In the genomic region with DNA sequence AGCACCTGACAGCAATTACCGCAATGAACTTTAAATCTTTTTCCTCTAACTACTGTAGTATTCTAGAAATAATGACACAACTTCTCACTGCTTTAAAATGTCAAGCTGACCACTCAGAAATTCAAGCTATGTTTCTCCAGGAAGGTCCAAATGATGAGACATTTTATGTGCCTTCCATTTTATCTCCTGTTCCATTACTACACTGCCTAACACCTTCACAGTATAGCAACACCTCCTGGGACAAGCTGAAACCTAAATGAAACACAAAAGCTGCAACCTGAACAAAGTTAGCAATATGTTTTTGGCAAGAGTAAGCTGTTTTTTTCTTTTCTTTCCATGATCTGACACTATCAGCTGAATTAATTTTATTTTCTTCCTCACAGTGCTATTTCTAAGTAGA, we compare ENCODE assay signal across 29 cellular contexts.
A peak's percentile ranks its signal among the peaks of the same experiment; 100 is the strongest.
DNase-seq lines count a peak whose midpoint lies in the region; ATAC-seq and TF ChIP-seq lines count a peak whose summit lies in the region.
"Had no signal": no experiment of that assay in that cellular context is flagged by ENCODE, and none has a peak within 500 bp of the region (broad histone marks: within the 10 kb centered on the region; RNA-seq: fewer than 3 reads in every experiment).

No MANE protein-coding gene starts in this region.

- peaks cover 100% of the 10 kb centered on the region for H3K79me2 ChIP-seq in Loucy (ENCODE audit: insufficient read depth, low read length)

- H3K27me3 ChIP-seq in Loucy (ENCODE audit: insufficient read depth, low read length, poor library complexity, severe bottlenecking) (no peaks in the 10 kb centered on the region), endodermal cell (ENCODE audit: control insufficient read depth, insufficient read depth, low read length, poor library complexity, severe bottlenecking) (no peaks in the 10 kb centered on the region)
- H3K27me3 ChIP-seq: vagina had no signal

- ATAC-seq in stimulated activated naive CD8-positive, alpha-beta T cell treated with anti-CD3 and anti-CD28 coated beads, Interleukin-15, Interleukin-2, amounts not matched to agents 100 U/mL and 50 U/mL, for 24 hours, result peak; percentile 43
- no peak for ATAC-seq in stimulated activated naive CD8-positive, alpha-beta T cell treated with anti-CD3 and anti-CD28 coated beads, Interleukin-15, amount 100 ng/mL, for 72 hours
- ATAC-seq in GM19324 (IDR thresholded peaks at IDR 0.05; ENCODE audit: low FRiP score, unreplicated experiment), result no peak
- ATAC-seq: HepG2; left cardiac atrium; Panc1; stimulated activated naive B cell treated with anti-CD40 and anti-IgM and Interleukin-4, amounts not matched to agents 10 μg/mL and 1 μg/mL and 100 μg/mL, for 72 hours had no signal

- no peaks in the 10 kb centered on the region for H3K9me3 Mint-ChIP-seq in stimulated activated naive CD8-positive, alpha-beta T cell treated with anti-CD3 and anti-CD28 coated beads, Interleukin-15, amount 100 ng/mL, for 72 hours
- no peaks in the 10 kb centered on the region for H3K9me3 Mint-ChIP-seq in endodermal cell

- no peak overlapping the region for H2AFZ ChIP-seq in Loucy (ENCODE audit: low read length)

- H3K4me1 ChIP-seq in Loucy (ENCODE audit: insufficient read depth, low read length, poor library complexity, severe bottlenecking) (peaks cover 84% of the 10 kb centered on the region), endodermal cell (ENCODE audit: control insufficient read depth, insufficient read depth, low read length) (peaks cover 2% of the 10 kb centered on the region)

- peaks cover 83% of the 10 kb centered on the region for H3K36me3 ChIP-seq in Loucy (ENCODE audit: insufficient read depth, low read length)
- H3K36me3 ChIP-seq in endodermal cell (ENCODE audit: control insufficient read depth, insufficient read depth, low read length), result no peaks in the 10 kb centered on the region
- H3K36me3 ChIP-seq: thoracic aorta, vagina had no signal

- H3K9ac ChIP-seq in Loucy (ENCODE audit: low read depth, low read length, poor library complexity, severe bottlenecking) (peak overlapping the region; percentile 71), endodermal cell (ENCODE audit: extremely low read depth, low read length, poor library complexity, severe bottlenecking) (no peak overlapping the region)

- H3K27me3 Mint-ChIP-seq in stimulated activated naive CD8-positive, alpha-beta T cell treated with anti-CD3 and anti-CD28 coated beads, Interleukin-15, amount 100 ng/mL, for 72 hours, result peaks cover 8% of the 10 kb centered on the region
- H3K27me3 Mint-ChIP-seq in endodermal cell (ENCODE audit: insufficient read depth), result no peaks in the 10 kb centered on the region
- H3K27me3 Mint-ChIP-seq: stimulated activated naive B cell treated with anti-CD40 and anti-IgM and Interleukin-4, amounts not matched to agents 10 μg/mL and 1 μg/mL and 100 μg/mL, for 72 hours had no signal

- H3K4me3 ChIP-seq in Loucy (ENCODE audit: low read length, poor library complexity, severe bottlenecking) (peak overlapping the region; percentile 10), endodermal cell (ENCODE audit: low read length) (no peak overlapping the region)
- H3K4me3 ChIP-seq: smooth muscle cell, thoracic aorta, vagina had no signal

- no peaks in the 10 kb centered on the region for H3K36me3 Mint-ChIP-seq in endodermal cell (ENCODE audit: low read depth)

- TF ChIP-seq CTCF in Loucy (conservative IDR thresholded peaks at IDR 0.05; ENCODE audit: low read length), result no peak
- TF ChIP-seq CTCF in endodermal cell (conservative IDR thresholded peaks at IDR 0.05), result no peak

- H3K27ac Mint-ChIP-seq in stimulated activated naive CD8-positive, alpha-beta T cell treated with anti-CD3 and anti-CD28 coated beads, Interleukin-15, amount 100 ng/mL, for 72 hours, result no peak overlapping the region
- H3K27ac Mint-ChIP-seq in endodermal cell, result peak overlapping the region; percentile 16
- H3K27ac Mint-ChIP-seq: stimulated activated naive B cell treated with anti-CD40 and anti-IgM and Interleukin-4, amounts not matched to agents 10 μg/mL and 1 μg/mL and 100 μg/mL, for 72 hours had no signal

- no peaks in the 10 kb centered on the region for H3K9me3 ChIP-seq in Loucy (ENCODE audit: insufficient read depth, low read depth, low read length)
- H3K9me3 ChIP-seq in endodermal cell (ENCODE audit: control insufficient read depth, low read length), result no peaks in the 10 kb centered on the region
- H3K9me3 ChIP-seq: thoracic aorta, vagina had no signal

- H3K9me2 ChIP-seq in Loucy (replicated peaks; ENCODE audit: low read depth, low read length), result no peaks in the 10 kb centered on the region

- H3K4me2 ChIP-seq in Loucy (ENCODE audit: low read depth, low read length, poor library complexity, severe bottlenecking), result peak overlapping the region; percentile 57
- H3K4me2 ChIP-seq: smooth muscle cell had no signal

- peaks cover 100% of the 10 kb centered on the region for H4K20me1 ChIP-seq in Loucy (ENCODE audit: insufficient read depth, low read length, poor library complexity, severe bottlenecking)

- no peak overlapping the region for H3K4me3 Mint-ChIP-seq in stimulated activated naive CD8-positive, alpha-beta T cell treated with anti-CD3 and anti-CD28 coated beads, Interleukin-15, amount 100 ng/mL, for 72 hours
- no peak overlapping the region for H3K4me3 Mint-ChIP-seq in endodermal cell
- H3K4me3 Mint-ChIP-seq: stimulated activated naive B cell treated with anti-CD40 and anti-IgM and Interleukin-4, amounts not matched to agents 10 μg/mL and 1 μg/mL and 100 μg/mL, for 72 hours had no signal

- peaks cover 23% of the 10 kb centered on the region for H3K4me1 Mint-ChIP-seq in stimulated activated naive CD8-positive, alpha-beta T cell treated with anti-CD3 and anti-CD28 coated beads, Interleukin-15, amount 100 ng/mL, for 72 hours
- H3K4me1 Mint-ChIP-seq in endodermal cell, result peaks cover 14% of the 10 kb centered on the region

- no peak overlapping the region for H3K27ac ChIP-seq in endodermal cell (ENCODE audit: low read depth, low read length)
- H3K27ac ChIP-seq: thoracic aorta, vagina had no signal

- no peak for DNase-seq in stimulated activated naive CD8-positive, alpha-beta T cell treated with anti-CD3 and anti-CD28 coated beads, Interleukin-15, Interleukin-2, amounts not matched to agents 100 U/mL and 50 U/mL, for 24 hours
- DNase-seq in stimulated activated naive CD8-positive, alpha-beta T cell treated with anti-CD3 and anti-CD28 coated beads, Interleukin-15, amount 100 ng/mL, for 72 hours, result no peak
- DNase-seq in endodermal cell, result no peak
- no peak for DNase-seq in effector CD4-positive, alpha-beta T cell
- no peak for DNase-seq in stimulated activated CD4-positive, alpha-beta T cell treated with anti-CD3 and anti-CD28 coated beads, Interleukin-4, amount 100 ng/mL, for 4 hours
- no peak for DNase-seq in AG08396 (ENCODE audit: low spot score)
- DNase-seq: ACHN; activated naive CD4-positive, alpha-beta T cell treated with Interleukin-2 at 50 U/mL for 16 hours; activated T-cell treated with anti-CD3 and anti-CD28 coated beads, Interleukin-2, amount 50 U/mL, for 48 hours; C1 segment of cervical spinal cord; caudate nucleus; dermis blood vessel endothelial cell; DMS 273 treated with DMSO at 0.1 percent for 48 hours; head of caudate nucleus; left cardiac atrium; mesenchymal stem cell; NCI-H1092 treated with DMSO at 0.1 percent for 48 hours; NCI-H1930; NCI-H526; nucleus accumbens; SHP77 treated with DMSO at 0.1 percent for 48 hours; stimulated activated naive B cell treated with anti-CD40 and anti-IgM and Interleukin-4, amounts not matched to agents 10 μg/mL and 1 μg/mL and 100 μg/mL, for 72 hours had no signal

- WGBS in endodermal cell (ENCODE audit: insufficient coverage in 1 of 2, insufficient read length in 1 of 2), 2 experiments, result 56 to 68% methylated on average over 1 of the region's 1 CpG

- peaks cover 3% of the 10 kb centered on the region; the same call in 1 of the 2 replicates for H3F3A ChIP-seq in Loucy (ENCODE audit: low read depth)
